ENCODE assay signal across 8 cellular contexts in the genomic region with DNA sequence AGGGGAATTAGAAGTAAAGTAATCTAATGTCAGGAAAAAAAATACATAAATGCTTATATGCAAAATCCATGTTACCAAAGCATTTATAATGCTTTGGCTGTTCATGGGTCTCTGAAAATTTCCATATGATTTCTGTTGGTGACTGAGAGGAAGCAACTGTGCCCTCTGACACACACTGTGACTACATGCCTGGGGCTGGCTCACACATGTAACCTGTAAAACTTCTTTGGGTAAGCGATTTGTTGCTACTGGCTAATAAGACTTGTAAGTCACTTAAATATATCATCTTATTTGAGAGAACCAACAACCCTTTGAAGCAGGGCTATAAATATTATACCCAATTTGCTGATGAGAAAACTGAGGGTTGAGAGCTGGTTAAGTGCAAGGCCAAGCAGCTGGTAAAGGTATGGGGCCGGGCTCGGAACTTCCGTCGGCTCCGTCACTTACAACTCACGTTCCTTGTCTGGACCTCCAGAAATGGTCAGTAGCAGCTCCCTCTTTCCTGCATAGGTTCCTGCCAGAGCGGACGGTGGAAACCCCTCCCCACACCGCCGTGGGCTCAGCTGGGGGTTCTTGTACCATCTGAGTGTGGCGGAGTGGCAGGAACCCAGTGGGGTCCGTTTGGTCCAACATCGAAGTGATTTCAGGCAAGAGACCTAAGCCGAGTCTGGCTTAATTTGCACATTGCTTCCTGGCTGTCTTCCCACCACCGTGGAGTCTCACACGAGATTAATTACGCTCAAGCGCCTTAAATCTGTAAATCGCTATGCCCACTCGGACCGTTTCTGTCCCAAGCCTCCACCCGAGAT. TPM values are rescaled to one million over a fixed set of nuclear protein-coding genes. Genes with fewer than 3 reads are reported as not detected.
DNase-seq lines count a peak whose midpoint lies in the region; ATAC-seq lines count a peak whose summit lies in the region.

No MANE protein-coding gene starts in this region.

- peaks cover 7% of the 10 kb centered on the region for H3K4me1 ChIP-seq in mesodermal cell (ENCODE audit: control insufficient read depth, insufficient read depth, low read length, poor library complexity, severe bottlenecking)

- 2 to 4% methylated on average over 17 to 22 of the region's 23 CpGs for WGBS in mesodermal cell (ENCODE audit: insufficient coverage in 2 of 2), 2 experiments

- peak overlapping the region; percentile 66 for H3K4me3 ChIP-seq in mesodermal cell (ENCODE audit: extremely low read depth, insufficient read depth, low read length, poor library complexity, severe bottlenecking)

- H3K27ac ChIP-seq in caudate nucleus (ENCODE audit: low read depth, low read length) (peak overlapping the region; percentile 68), mesodermal cell (ENCODE audit: low read depth, low read length, severe bottlenecking) (peak overlapping the region; percentile 67)

- ATAC-seq in GM21737 (IDR thresholded peaks at IDR 0.05; ENCODE audit: unreplicated experiment), result no peak

- H3K36me3 ChIP-seq in mesodermal cell (ENCODE audit: control insufficient read depth, insufficient read depth, low read length), result peaks cover 39% of the 10 kb centered on the region

- DNase-seq in NCI-H2171 treated with DMSO at 0.1 percent for 48 hours (lab: John Stamatoyannopoulos, UW), result peak; percentile 48
- no peak for DNase-seq in NCI-H2171 (lab: John Stamatoyannopoulos, UW)
- DNase-seq in NAMALWA (ENCODE audit: low spot score), result peak; percentile 39
- no peak for DNase-seq in caudate nucleus (lab: John Stamatoyannopoulos, UW)
- DNase-seq in globus pallidus (ENCODE audit: low spot score), result no peak
- DNase-seq in KG1 (lab: John Stamatoyannopoulos, UW), result no peak

- H3K9me3 ChIP-seq in mesodermal cell (ENCODE audit: control insufficient read depth, low read length), result no peaks in the 10 kb centered on the region

RNA-seq across cellular contexts. Expression of gene DFFA, which starts 0.7 kb away (rescaled TPM):
- polyA plus RNA-seq in mesodermal cell (2013, experiment 1 of 2), result 33.5 TPM
- polyA plus RNA-seq in mesodermal cell (2013, experiment 2 of 2), result 28.4 TPM

RNA-seq across cellular contexts. Expression of gene PEX14, which starts 3.1 kb away (rescaled TPM):
- polyA plus RNA-seq in mesodermal cell (2013, experiment 1 of 2), result 24.7 TPM
- polyA plus RNA-seq in mesodermal cell (2013, experiment 2 of 2), result 20.1 TPM

RNA-seq across cellular contexts. Expression of gene CORT, which starts 21.8 kb away (rescaled TPM):
- 0.41 TPM for polyA plus RNA-seq in mesodermal cell (2013, experiment 1 of 2)
- 0.56 TPM for polyA plus RNA-seq in mesodermal cell (2013, experiment 2 of 2)

RNA-seq across cellular contexts. Expression of gene CENPS, which starts 41.4 kb away (rescaled TPM):
- polyA plus RNA-seq in mesodermal cell (2013, experiment 1 of 2), result 14.5 TPM
- polyA plus RNA-seq in mesodermal cell (2013, experiment 2 of 2), result 12.6 TPM

Comparison
In these comparisons a context has a peak if more than half of its experiments do, and no peak if none do; other contexts are left out.
1. DNase-seq: peak in NCI-H2171 treated with DMSO at 0.1 percent for 48 hours (single experiment) and NAMALWA (single experiment); none in NCI-H2171 (single experiment), caudate nucleus (0 of 61), globus pallidus (single experiment) and KG1 (single experiment).